In genomic region chr17:77470330-77470786, GRCh38 we compare ENCODE assay signal across 1 cellular context.
TF ChIP-seq lines count a peak whose summit lies in the region.

No MANE protein-coding gene starts in this region.

TF ChIP-seq in HCT116, 20 proteins besides CTCF, POLR2A, EP300 and RAD21 (continued from another document):
- TF ChIP-seq POLR2AphosphoS5 (IDR thresholded peaks at IDR 0.05; ENCODE audit: low read depth, low read length) (no peak), CBX3 (IDR thresholded peaks at IDR 0.05; ENCODE audit: low read depth) (no peak), MAX (IDR thresholded peaks at IDR 0.05) (no peak), JUND (IDR thresholded peaks at IDR 0.05) (no peak), FOSL1 (IDR thresholded peaks at IDR 0.05; ENCODE audit: low read depth) (no peak), ZNF274 (IDR thresholded peaks at IDR 0.05; ENCODE audit: low read depth, low read length) (no peak), EZH2 (IDR thresholded peaks at IDR 0.05) (no peak)
